In genomic region chr16:69709456-69710084, GRCh38 we compare ENCODE assay signal across 8 cellular contexts. TPM values are rescaled to one million over a fixed set of nuclear protein-coding genes. Genes with fewer than 3 reads are reported as not detected.
A peak's percentile ranks its signal among the peaks of the same experiment; 100 is the strongest.
DNase-seq lines count a peak whose midpoint lies in the region; ATAC-seq and TF ChIP-seq lines count a peak whose summit lies in the region.

No MANE protein-coding gene starts in this region.

- no peaks in the 10 kb centered on the region for H3K4me1 ChIP-seq in HUES48 (ENCODE audit: control insufficient read depth, insufficient read depth, low read length)
- no peaks in the 10 kb centered on the region for H3K4me1 ChIP-seq in OCI-LY1 (ENCODE audit: insufficient read depth, low read length, severe bottlenecking)
- H3K4me1 ChIP-seq in upper lobe of right lung: no peaks in the 10 kb centered on the region

- H3F3A ChIP-seq in OCI-LY1 (ENCODE audit: insufficient read depth, low read length): no peaks in the 10 kb centered on the region; the same call in 1 of the 2 replicates

- H3K27ac ChIP-seq in HUES48 (ENCODE audit: low read depth, low read length) (peak overlapping the region; percentile 37), OCI-LY1 (ENCODE audit: low read depth, low read length, poor library complexity, severe bottlenecking) (no peak overlapping the region), upper lobe of right lung (no peak overlapping the region)

- intact Hi-C loops in left colon (cut with DNase I, micrococcal nuclease) (loop anchor here in 1 of 2 donors (2.0 kb wide), 1 partner anchor 45 kb away; the partner anchor contains the start of gene NOB1), upper lobe of right lung (cut with DNase I) (loop anchor here (5.0 kb wide), 1 partner anchor 43 kb away; the partner anchor contains the start of gene NOB1)

- peak; percentile 81 for TF ChIP-seq CTCF in OCI-LY1 (IDR thresholded peaks at IDR 0.05; ENCODE audit: low read length)
- TF ChIP-seq CTCF in upper lobe of right lung (IDR thresholded peaks at IDR 0.05): peak; percentile 74

- H3K36me3 ChIP-seq in HUES48 (ENCODE audit: control insufficient read depth, insufficient read depth, low read length): peaks cover 27% of the 10 kb centered on the region
- peaks cover 4% of the 10 kb centered on the region; the same call in 1 of the 2 replicates for H3K36me3 ChIP-seq in OCI-LY1 (ENCODE audit: insufficient read depth, low read length)
- peaks cover 34% of the 10 kb centered on the region for H3K36me3 ChIP-seq in upper lobe of right lung

- H2AFZ ChIP-seq in OCI-LY1 (ENCODE audit: low read length): no peak overlapping the region

- DNase-seq in DMS 273 treated with DMSO at 0.1 percent for 48 hours (lab: John Stamatoyannopoulos, UW) (peak; percentile 67), left colon (no peak), upper lobe of right lung (no peak)
- peak; percentile 54 for DNase-seq in central memory CD4-positive, alpha-beta T cell
- DNase-seq in effector CD8-positive, alpha-beta T cell (lab: John Stamatoyannopoulos, UW): no peak

- H3K9ac ChIP-seq in HUES48 (ENCODE audit: low read depth, low read length): no peak overlapping the region
- H3K9ac ChIP-seq in OCI-LY1 (ENCODE audit: low read length): no peak overlapping the region

- H3K27me3 ChIP-seq in HUES48 (ENCODE audit: control insufficient read depth, insufficient read depth, low read length): no peaks in the 10 kb centered on the region
- no peaks in the 10 kb centered on the region for H3K27me3 ChIP-seq in OCI-LY1 (ENCODE audit: insufficient read depth, low read length)
- no peaks in the 10 kb centered on the region for H3K27me3 ChIP-seq in upper lobe of right lung

- H3K79me2 ChIP-seq in OCI-LY1 (ENCODE audit: insufficient read depth, low read length): no peaks in the 10 kb centered on the region

- peak; percentile 47 for ATAC-seq in left colon
- peak; percentile 71 for ATAC-seq in upper lobe of right lung
- ATAC-seq in GM18867 (IDR thresholded peaks at IDR 0.05; ENCODE audit: unreplicated experiment): no peak

- H3K9me3 ChIP-seq in HUES48 (ENCODE audit: control insufficient read depth, insufficient read depth, low read length) (no peaks in the 10 kb centered on the region), OCI-LY1 (ENCODE audit: low read length) (no peaks in the 10 kb centered on the region), upper lobe of right lung (no peaks in the 10 kb centered on the region)

- no peak overlapping the region for H3K4me3 ChIP-seq in HUES48 (ENCODE audit: low read depth, low read length)
- H3K4me3 ChIP-seq in OCI-LY1 (ENCODE audit: low read depth, low read length, poor library complexity, severe bottlenecking): no peak overlapping the region
- no peak overlapping the region for H3K4me3 ChIP-seq in upper lobe of right lung

- no peaks in the 10 kb centered on the region for H3K9me2 ChIP-seq in OCI-LY1 (ENCODE audit: low read depth, low read length)

- H3K4me2 ChIP-seq in OCI-LY1 (ENCODE audit: low read length): no peak overlapping the region

- H4K20me1 ChIP-seq in OCI-LY1 (ENCODE audit: insufficient read depth, low read length): no peaks in the 10 kb centered on the region

RNA-seq across cellular contexts. Expression of gene NQO1, which starts 16.8 kb away (rescaled TPM):
- 100 to 1,000 TPM in 1 of 2 donors, 10 to 100 TPM in 1; 80.6 to 119 TPM for total RNA-seq in left colon
- 77.7 TPM for total RNA-seq in upper lobe of right lung

RNA-seq across cellular contexts. Expression of gene NOB1, which starts 45.2 kb away (rescaled TPM):
- total RNA-seq in left colon (10 to 100 TPM; 35.2 to 37.4 TPM), upper lobe of right lung (32.0 TPM)

RNA-seq across cellular contexts. Expression of gene WWP2, which starts 52.6 kb away (rescaled TPM):
- 100 to 1,000 TPM in 1 of 2 donors, 10 to 100 TPM in 1; 83.3 to 102 TPM for total RNA-seq in left colon
- total RNA-seq in upper lobe of right lung: 71.9 TPM

Comparison
In these comparisons a context has a peak if more than half of its experiments do, and no peak if none do; other contexts are left out.
1. DNase-seq: peak in DMS 273 treated with DMSO at 0.1 percent for 48 hours (single experiment) and central memory CD4-positive, alpha-beta T cell (single experiment); none in left colon (0 of 2), upper lobe of right lung (single experiment) and effector CD8-positive, alpha-beta T cell (single experiment).